40 cellular contexts compared by ENCODE assay signal in genomic region chr2:126503476-126503875, GRCh38.
"Had no signal": no experiment of that assay in that cellular context is flagged by ENCODE, and none has a peak within 500 bp of the region (broad histone marks: within the 10 kb centered on the region; RNA-seq: fewer than 3 reads in every experiment).

No MANE protein-coding gene starts in this region.

- H3K27ac ChIP-seq: adrenal gland, ascending aorta, body of pancreas, brain microvascular endothelial cell, breast epithelium, cardiac muscle cell had no signal

- H3K36me3 ChIP-seq: adrenal gland, ascending aorta, brain microvascular endothelial cell, breast epithelium, cardiac muscle cell had no signal

- H3K4me3 ChIP-seq: adrenal gland, ascending aorta, body of pancreas, breast epithelium, cardiac muscle cell had no signal

- H3K4me1 ChIP-seq: adrenal gland, ascending aorta, body of pancreas, breast epithelium had no signal

- H3K27ac Mint-ChIP-seq: activated naive CD4-positive, alpha-beta T cell treated with anti-CD3 and anti-CD28 coated beads for 36 hours; activated naive CD4-positive, alpha-beta T cell treated with anti-CD3 and anti-CD28 coated beads, Interleukin-2, amount 10 ng/mL, durations not matched to agents 7 days and 5 days; activated naive CD4-positive, alpha-beta T cell treated with anti-CD3 and anti-CD28 coated beads, Interleukin-2, amount 50 U/mL, for 24 hours; activated naive CD4-positive, alpha-beta T cell treated with anti-CD3 and anti-CD28 coated beads, Interleukin-2, amount 50 U/mL, for 72 hours; activated naive CD8-positive, alpha-beta T cell; activated naive CD8-positive, alpha-beta T cell treated with anti-CD3 and anti-CD28 coated beads for 36 hours; activated naive CD8-positive, alpha-beta T cell treated with anti-CD3 and anti-CD28 coated beads, Interleukin-2, amount 10 ng/mL, durations not matched to agents 7 days and 5 days; activated naive CD8-positive, alpha-beta T cell treated with anti-CD3 and anti-CD28 coated beads, Interleukin-2, amount 50 U/mL, for 24 hours; activated T-cell treated with anti-CD3 and anti-CD28 coated beads, Interleukin-2, amount 50 U/mL, for 24 hours; activated T-cell treated with anti-CD3 and anti-CD28 coated beads, Interleukin-2, amount 50 U/mL, for 72 hours; activated T-helper 1 cell treated with anti-CD3 and anti-CD28 coated beads, Interleukin-12 subunit alpha, Interleukin-12 subunit beta, Interleukin-2, Interleukin-4 antibody, amounts not matched to agents 30 ng/mL and 10 ng/mL and 1 ng/mL, durations not matched to agents 14 hours and 24 hours and 36 hours; activated T-helper 17 cell treated with anti-CD3 and anti-CD28 coated beads, Interleukin-2, amount 50 U/mL, for 72 hours; activated T-helper 2 cell treated with anti-CD3 and anti-CD28 coated beads, Interferon-gamma antibody, Interleukin-2, Interleukin-4, amounts not matched to agents 10 μg/mL and 5 μg/mL and 100 μg/mL, durations not matched to agents 14 hours and 24 hours and 36 hours; brain had no signal

- H3K27me3 ChIP-seq: adrenal gland, ascending aorta, body of pancreas, brain microvascular endothelial cell, breast epithelium, cardiac muscle cell had no signal

- H3K9me3 ChIP-seq: ascending aorta, body of pancreas had no signal

- H3K9me3 Mint-ChIP-seq: activated naive CD4-positive, alpha-beta T cell treated with anti-CD3 and anti-CD28 coated beads for 36 hours; activated naive CD4-positive, alpha-beta T cell treated with anti-CD3 and anti-CD28 coated beads, Interleukin-2, amount 10 ng/mL, durations not matched to agents 7 days and 5 days; activated naive CD4-positive, alpha-beta T cell treated with anti-CD3 and anti-CD28 coated beads, Interleukin-2, amount 50 U/mL, for 24 hours; activated naive CD4-positive, alpha-beta T cell treated with anti-CD3 and anti-CD28 coated beads, Interleukin-2, amount 50 U/mL, for 72 hours; activated naive CD8-positive, alpha-beta T cell treated with anti-CD3 and anti-CD28 coated beads for 36 hours; activated naive CD8-positive, alpha-beta T cell treated with anti-CD3 and anti-CD28 coated beads, Interleukin-2, amount 10 ng/mL, durations not matched to agents 7 days and 5 days; activated naive CD8-positive, alpha-beta T cell treated with anti-CD3 and anti-CD28 coated beads, Interleukin-2, amount 50 U/mL, for 24 hours; activated T-cell treated with anti-CD3 and anti-CD28 coated beads, Interleukin-2, amount 50 U/mL, for 24 hours; activated T-cell treated with anti-CD3 and anti-CD28 coated beads, Interleukin-2, amount 50 U/mL, for 4 hours; activated T-cell treated with anti-CD3 and anti-CD28 coated beads, Interleukin-2, amount 50 U/mL, for 72 hours; activated T-helper 1 cell treated with anti-CD3 and anti-CD28 coated beads, Interleukin-12 subunit alpha, Interleukin-12 subunit beta, Interleukin-2, Interleukin-4 antibody, amounts not matched to agents 30 ng/mL and 10 ng/mL and 1 ng/mL, durations not matched to agents 14 hours and 24 hours and 36 hours; activated T-helper 17 cell treated with anti-CD3 and anti-CD28 coated beads, Interleukin-2, amount 50 U/mL, for 72 hours; activated T-helper 2 cell treated with anti-CD3 and anti-CD28 coated beads, Interferon-gamma antibody, Interleukin-2, Interleukin-4, amounts not matched to agents 10 μg/mL and 5 μg/mL and 100 μg/mL, durations not matched to agents 14 hours and 24 hours and 36 hours; brain; central memory CD8-positive, alpha-beta T cell had no signal

- H3K4me1 Mint-ChIP-seq: activated naive CD4-positive, alpha-beta T cell treated with anti-CD3 and anti-CD28 coated beads, Interleukin-2, amount 10 ng/mL, durations not matched to agents 7 days and 5 days; activated naive CD4-positive, alpha-beta T cell treated with anti-CD3 and anti-CD28 coated beads, Interleukin-2, amount 50 U/mL, for 24 hours; activated naive CD8-positive, alpha-beta T cell treated with anti-CD3 and anti-CD28 coated beads for 36 hours; activated naive CD8-positive, alpha-beta T cell treated with anti-CD3 and anti-CD28 coated beads, Interleukin-2, amount 10 ng/mL, durations not matched to agents 7 days and 5 days; activated naive CD8-positive, alpha-beta T cell treated with anti-CD3 and anti-CD28 coated beads, Interleukin-2, amount 50 U/mL, for 24 hours; activated T-helper 17 cell treated with anti-CD3 and anti-CD28 coated beads, Interleukin-2, amount 50 U/mL, for 72 hours; central memory CD8-positive, alpha-beta T cell had no signal

- ATAC-seq: activated naive CD4-positive, alpha-beta T cell treated with anti-CD3 and anti-CD28 coated beads, Interleukin-2, amount 50 U/mL, for 72 hours; activated naive CD8-positive, alpha-beta T cell treated with anti-CD3 and anti-CD28 coated beads, Interleukin-2, amount 50 U/mL, for 24 hours; activated T-cell treated with anti-CD3 and anti-CD28 coated beads, Interleukin-2, amount 50 U/mL, for 4 hours; activated T-cell treated with anti-CD3 and anti-CD28 coated beads, Interleukin-2, amount 50 U/mL, for 72 hours; activated T-helper 17 cell treated with anti-CD3 and anti-CD28 coated beads, Interleukin-2, amount 50 U/mL, for 72 hours; body of pancreas had no signal

- H3K27me3 Mint-ChIP-seq: activated naive CD4-positive, alpha-beta T cell treated with anti-CD3 and anti-CD28 coated beads, Interleukin-2, amount 10 ng/mL, durations not matched to agents 7 days and 5 days; activated naive CD8-positive, alpha-beta T cell had no signal

- DNase-seq: activated effector memory CD4-positive, alpha-beta T cell treated with anti-CD3 and anti-CD28 coated beads, Interleukin-2, amount 50 U/mL, for 16 hours; activated effector memory CD4-positive, alpha-beta T cell treated with Interleukin-2 at 50 U/mL for 16 hours; activated gamma-delta T cell; activated gamma-delta T cell treated with Interleukin-2 at 50 U/mL for 16 hours; activated naive CD4-positive, alpha-beta T cell; activated naive CD4-positive, alpha-beta T cell treated with anti-CD3 and anti-CD28 coated beads for 36 hours; activated naive CD4-positive, alpha-beta T cell treated with anti-CD3 and anti-CD28 coated beads, Interleukin-2, amount 10 ng/mL, durations not matched to agents 7 days and 5 days; activated naive CD4-positive, alpha-beta T cell treated with anti-CD3 and anti-CD28 coated beads, Interleukin-2, amount 50 U/mL, for 16 hours; activated naive CD4-positive, alpha-beta T cell treated with Interleukin-2 at 50 U/mL for 16 hours; activated naive CD8-positive, alpha-beta T cell treated with anti-CD3 and anti-CD28 coated beads for 36 hours; activated naive CD8-positive, alpha-beta T cell treated with anti-CD3 and anti-CD28 coated beads, Interleukin-2, amount 10 ng/mL, durations not matched to agents 7 days and 5 days; activated naive CD8-positive, alpha-beta T cell treated with anti-CD3 and anti-CD28 coated beads, Interleukin-2, amount 50 U/mL, for 24 hours; activated T-cell treated with anti-CD3 and anti-CD28 coated beads, Interleukin-2, amount 50 U/mL, for 1 hour; activated T-cell treated with anti-CD3 and anti-CD28 coated beads, Interleukin-2, amount 50 U/mL, for 24 hours; activated T-cell treated with anti-CD3 and anti-CD28 coated beads, Interleukin-2, amount 50 U/mL, for 4 hours; activated T-cell treated with anti-CD3 and anti-CD28 coated beads, Interleukin-2, amount 50 U/mL, for 48 hours; activated T-cell treated with anti-CD3 and anti-CD28 coated beads, Interleukin-2, amount 50 U/mL, for 72 hours; adrenal gland; amniotic stem cell; amygdala; anterior cingulate cortex; aorta; body of pancreas; brain microvascular endothelial cell; caudate nucleus; central memory CD4-positive, alpha-beta T cell; cerebellar nuclear complex had no signal

- H3K4me3 Mint-ChIP-seq: activated naive CD4-positive, alpha-beta T cell treated with anti-CD3 and anti-CD28 coated beads for 36 hours; activated naive CD4-positive, alpha-beta T cell treated with anti-CD3 and anti-CD28 coated beads, Interleukin-2, amount 10 ng/mL, durations not matched to agents 7 days and 5 days; activated naive CD4-positive, alpha-beta T cell treated with anti-CD3 and anti-CD28 coated beads, Interleukin-2, amount 50 U/mL, for 24 hours; activated naive CD8-positive, alpha-beta T cell; activated naive CD8-positive, alpha-beta T cell treated with anti-CD3 and anti-CD28 coated beads for 36 hours; activated naive CD8-positive, alpha-beta T cell treated with anti-CD3 and anti-CD28 coated beads, Interleukin-2, amount 10 ng/mL, durations not matched to agents 7 days and 5 days; activated naive CD8-positive, alpha-beta T cell treated with anti-CD3 and anti-CD28 coated beads, Interleukin-2, amount 50 U/mL, for 24 hours; activated T-cell treated with anti-CD3 and anti-CD28 coated beads, Interleukin-2, amount 50 U/mL, for 24 hours; activated T-cell treated with anti-CD3 and anti-CD28 coated beads, Interleukin-2, amount 50 U/mL, for 4 hours; activated T-cell treated with anti-CD3 and anti-CD28 coated beads, Interleukin-2, amount 50 U/mL, for 72 hours; activated T-helper 1 cell treated with anti-CD3 and anti-CD28 coated beads, Interleukin-12 subunit alpha, Interleukin-12 subunit beta, Interleukin-2, Interleukin-4 antibody, amounts not matched to agents 30 ng/mL and 10 ng/mL and 1 ng/mL, durations not matched to agents 14 hours and 24 hours and 36 hours; activated T-helper 17 cell treated with anti-CD3 and anti-CD28 coated beads, Interleukin-2, amount 50 U/mL, for 72 hours; brain; central memory CD8-positive, alpha-beta T cell had no signal

- FAIRE-seq: astrocyte, bronchial epithelial cell had no signal

- H3K36me3 Mint-ChIP-seq: activated naive CD4-positive, alpha-beta T cell treated with anti-CD3 and anti-CD28 coated beads, Interleukin-2, amount 10 ng/mL, durations not matched to agents 7 days and 5 days; activated naive CD4-positive, alpha-beta T cell treated with anti-CD3 and anti-CD28 coated beads, Interleukin-2, amount 50 U/mL, for 24 hours; activated naive CD4-positive, alpha-beta T cell treated with anti-CD3 and anti-CD28 coated beads, Interleukin-2, amount 50 U/mL, for 72 hours; activated naive CD8-positive, alpha-beta T cell; activated naive CD8-positive, alpha-beta T cell treated with anti-CD3 and anti-CD28 coated beads for 36 hours; activated naive CD8-positive, alpha-beta T cell treated with anti-CD3 and anti-CD28 coated beads, Interleukin-2, amount 10 ng/mL, durations not matched to agents 7 days and 5 days; brain had no signal
